8 cellular contexts compared by ENCODE assay signal in the genomic region with DNA sequence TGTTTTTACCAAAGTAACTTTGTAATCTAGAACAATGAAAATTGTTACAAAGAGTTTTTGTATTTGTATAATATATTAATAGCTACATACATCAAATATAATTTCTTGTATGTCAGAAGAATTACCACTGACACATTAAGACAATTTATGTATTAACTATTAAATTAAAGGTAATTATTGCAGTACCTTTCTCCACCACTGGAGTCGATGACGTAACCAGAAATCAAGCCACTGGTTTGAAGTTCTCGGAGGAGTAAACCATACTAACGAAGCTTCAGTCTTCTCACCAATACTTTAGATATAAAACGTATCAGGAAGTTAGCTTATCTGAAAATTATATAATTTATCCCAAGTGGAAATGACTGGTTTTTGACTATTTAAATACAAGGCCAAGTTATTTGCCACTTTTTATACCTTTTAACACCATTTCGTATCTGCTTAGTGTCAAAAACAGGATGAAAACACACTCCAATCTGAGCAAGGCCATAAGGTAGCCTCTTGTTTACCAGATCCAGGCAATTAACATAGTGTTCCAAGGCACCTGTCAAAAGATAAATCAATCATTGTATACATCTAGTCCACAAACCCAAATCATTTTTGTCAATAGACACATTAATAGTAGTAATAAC. TPM values are rescaled to one million over a fixed set of nuclear protein-coding genes. Genes with fewer than 3 reads are reported as not detected.
A peak's percentile ranks its signal among the peaks of the same experiment; 100 is the strongest.
DNase-seq lines count a peak whose midpoint lies in the region; ATAC-seq and TF ChIP-seq lines count a peak whose summit lies in the region.

No MANE protein-coding gene starts in this region.

- TF ChIP-seq CTCF in astrocyte of the spinal cord (IDR thresholded peaks at IDR 0.05; ENCODE audit: low read depth, low read length) = peak; percentile 43

- H3K27me3 ChIP-seq in CD8-positive, alpha-beta memory T cell (ENCODE audit: insufficient read depth, low read length, poor library complexity, severe bottlenecking) = no peaks in the 10 kb centered on the region

- peak overlapping the region in 6 of 8 donors; percentile 26 to 83 (median 67) for H3K27ac Mint-ChIP-seq in CD8-positive, alpha-beta memory T cell
- peak overlapping the region in 1 of 6 donors; percentile 38 for H3K27ac Mint-ChIP-seq in naive B cell

- peaks cover 16% of the 10 kb centered on the region for H3K36me3 ChIP-seq in CD8-positive, alpha-beta memory T cell (ENCODE audit: insufficient read depth, low read length)

- H3K36me3 Mint-ChIP-seq in CD8-positive, alpha-beta memory T cell = peaks cover 0 to 64% (median 5%) of the 10 kb centered on the region in 3 donors
- peaks cover 7 to 27% of the 10 kb centered on the region in 2 donors for H3K36me3 Mint-ChIP-seq in naive B cell

- peak in 3 of 5 donors; percentile 25 to 36 (median 28) for DNase-seq in CD8-positive, alpha-beta memory T cell
- DNase-seq in Kasumi-1 (lab: John Stamatoyannopoulos, UW) (peak; percentile 54 to 56), astrocyte of the spinal cord (ENCODE audit: low read depth, low spot score) (peak; percentile 23), naive B cell (peak; percentile 11), SK-N-DZ (ENCODE audit: low spot score) (no peak), dedifferentiated amniotic fluid mesenchymal stem cell (ENCODE audit: extremely low spot score) (no peak)

- CTCF ChIA-PET in CD8-positive, alpha-beta memory T cell (lab: Charles Lee) = interaction anchor here (1.4 to 4.9 kb wide), 3 partner anchors 14 to 73 kb away, joined by 12 to 32 read pairs (median 14); a partner anchor contains a TSS

- no peaks in the 10 kb centered on the region for H3K9me3 Mint-ChIP-seq in CD8-positive, alpha-beta memory T cell
- peaks cover 0 to 2% (median 0%) of the 10 kb centered on the region in 7 donors for H3K9me3 Mint-ChIP-seq in naive B cell

- H3K4me1 ChIP-seq in CD8-positive, alpha-beta memory T cell (ENCODE audit: insufficient read depth, low read length) = peaks cover 37% of the 10 kb centered on the region

- no peak overlapping the region for H3K4me3 ChIP-seq in CD8-positive, alpha-beta memory T cell (ENCODE audit: low read length)
- H3K4me3 ChIP-seq in astrocyte of the spinal cord (ENCODE audit: low read depth, low read length) = no peak overlapping the region

- POLR2A ChIA-PET in CD8-positive, alpha-beta memory T cell (lab: Charles Lee) = interaction anchor here (1.5 to 2.0 kb wide), 2 partner anchors 12 to 14 kb away, joined by 14 to 18 read pairs; a partner anchor contains a TSS

- H3K9me3 ChIP-seq in CD8-positive, alpha-beta memory T cell (ENCODE audit: low read length) = no peaks in the 10 kb centered on the region

- peaks cover 0 to 11% of the 10 kb centered on the region in 2 donors for H3K27me3 Mint-ChIP-seq in CD8-positive, alpha-beta memory T cell
- H3K27me3 Mint-ChIP-seq in naive B cell = no peaks in the 10 kb centered on the region

- in situ Hi-C loops in astrocyte of the spinal cord (cut with HindIII; ENCODE audit: low sequenced_read_pairs) = no loop called here

- H3K4me3 Mint-ChIP-seq in CD8-positive, alpha-beta memory T cell = peak overlapping the region in 2 of 7 donors; percentile 41 to 64
- peak overlapping the region in 1 of 8 donors; percentile 74 for H3K4me3 Mint-ChIP-seq in naive B cell

- H3K4me1 Mint-ChIP-seq in CD8-positive, alpha-beta memory T cell = peaks cover 37 to 53% (median 46%) of the 10 kb centered on the region in 3 donors
- H3K4me1 Mint-ChIP-seq in naive B cell = peaks cover 24 to 51% (median 33%) of the 10 kb centered on the region in 3 donors

- ATAC-seq in naive B cell (ENCODE audit: low read depth in 2 of 2) (no peak), GM19467 (IDR thresholded peaks at IDR 0.05; ENCODE audit: unreplicated experiment) (no peak), HG03521 (IDR thresholded peaks at IDR 0.05; ENCODE audit: unreplicated experiment) (no peak)

- no peak overlapping the region for H3K27ac ChIP-seq in CD8-positive, alpha-beta memory T cell (ENCODE audit: low read depth, low read length)

RNA-seq across cellular contexts. Expression of a gene that starts 4.3 kb away (rescaled TPM):
- total RNA-seq in CD8-positive, alpha-beta memory T cell = 10 to 100 TPM; 26.4 to 26.5 TPM
- 5.3 TPM for polyA plus RNA-seq in CD8-positive, alpha-beta memory T cell
- 10 to 100 TPM in 3 of 6 donors, 1 to 10 TPM in 3; 8.5 to 14.1 (median 9.9) TPM for polyA plus RNA-seq in naive B cell (ENCODE audit: low read depth in 6 of 6)
- polyA plus RNA-seq in SK-N-DZ (2014; cell fraction: cytosol; rRNA removed) = 28.1 and 35.9 TPM in 2 replicates
- 70.8 and 89.2 TPM in 2 replicates for polyA plus RNA-seq in SK-N-DZ (2014; cell fraction: nucleus; rRNA removed)

RNA-seq across cellular contexts. Expression of a gene that starts 13.5 kb away (rescaled TPM):
- 100 to 1,000 TPM; 855 to 861 TPM for total RNA-seq in CD8-positive, alpha-beta memory T cell
- 1,275 TPM for polyA plus RNA-seq in CD8-positive, alpha-beta memory T cell
- polyA plus RNA-seq in naive B cell (ENCODE audit: low read depth in 6 of 6) = 1,000 to 10,000 TPM; 1,301 to 1,824 (median 1,519) TPM
- 452 and 483 TPM in 2 replicates for polyA plus RNA-seq in SK-N-DZ (2014; cell fraction: cytosol; rRNA removed)
- polyA plus RNA-seq in SK-N-DZ (2014; cell fraction: nucleus; rRNA removed) = 1,137 and 1,529 TPM in 2 replicates

RNA-seq across cellular contexts. Expression of a gene that starts 14.2 kb away (rescaled TPM):
- 10 to 100 TPM; 39.3 to 43.5 TPM for total RNA-seq in CD8-positive, alpha-beta memory T cell
- 15.7 TPM for polyA plus RNA-seq in CD8-positive, alpha-beta memory T cell
- 10 to 100 TPM; 11.8 to 21.2 (median 14.7) TPM for polyA plus RNA-seq in naive B cell (ENCODE audit: low read depth in 6 of 6)
- polyA plus RNA-seq in SK-N-DZ (2014; cell fraction: cytosol; rRNA removed) = 45.5 and 67.4 TPM in 2 replicates
- 225 and 324 TPM in 2 replicates for polyA plus RNA-seq in SK-N-DZ (2014; cell fraction: nucleus; rRNA removed)

RNA-seq across cellular contexts. Expression of a gene that starts 43.7 kb away (rescaled TPM):
- total RNA-seq in CD8-positive, alpha-beta memory T cell = under 1 TPM; 0.66 to 0.69 TPM
- polyA plus RNA-seq in CD8-positive, alpha-beta memory T cell = not detected
- polyA plus RNA-seq in naive B cell (ENCODE audit: low read depth in 6 of 6) = 10 to 100 TPM in 3 of 6 donors, 1 to 10 TPM in 3; 5.7 to 52.7 (median 15.9) TPM
- polyA plus RNA-seq in SK-N-DZ (2014; cell fraction: cytosol; rRNA removed) = not detected in 2 replicates
- polyA plus RNA-seq in SK-N-DZ (2014; cell fraction: nucleus; rRNA removed) = not detected in 2 replicates

Comparison
In these comparisons a context has a peak if more than half of its experiments do, and no peak if none do; other contexts are left out.
1. DNase-seq: peak in CD8-positive, alpha-beta memory T cell (3 of 5), Kasumi-1 (2 of 2), astrocyte of the spinal cord (single experiment) and naive B cell (single experiment); none in SK-N-DZ (single experiment) and dedifferentiated amniotic fluid mesenchymal stem cell (single experiment).